Comparison of ENCODE assay signal across 22 cellular contexts in the genomic region with DNA sequence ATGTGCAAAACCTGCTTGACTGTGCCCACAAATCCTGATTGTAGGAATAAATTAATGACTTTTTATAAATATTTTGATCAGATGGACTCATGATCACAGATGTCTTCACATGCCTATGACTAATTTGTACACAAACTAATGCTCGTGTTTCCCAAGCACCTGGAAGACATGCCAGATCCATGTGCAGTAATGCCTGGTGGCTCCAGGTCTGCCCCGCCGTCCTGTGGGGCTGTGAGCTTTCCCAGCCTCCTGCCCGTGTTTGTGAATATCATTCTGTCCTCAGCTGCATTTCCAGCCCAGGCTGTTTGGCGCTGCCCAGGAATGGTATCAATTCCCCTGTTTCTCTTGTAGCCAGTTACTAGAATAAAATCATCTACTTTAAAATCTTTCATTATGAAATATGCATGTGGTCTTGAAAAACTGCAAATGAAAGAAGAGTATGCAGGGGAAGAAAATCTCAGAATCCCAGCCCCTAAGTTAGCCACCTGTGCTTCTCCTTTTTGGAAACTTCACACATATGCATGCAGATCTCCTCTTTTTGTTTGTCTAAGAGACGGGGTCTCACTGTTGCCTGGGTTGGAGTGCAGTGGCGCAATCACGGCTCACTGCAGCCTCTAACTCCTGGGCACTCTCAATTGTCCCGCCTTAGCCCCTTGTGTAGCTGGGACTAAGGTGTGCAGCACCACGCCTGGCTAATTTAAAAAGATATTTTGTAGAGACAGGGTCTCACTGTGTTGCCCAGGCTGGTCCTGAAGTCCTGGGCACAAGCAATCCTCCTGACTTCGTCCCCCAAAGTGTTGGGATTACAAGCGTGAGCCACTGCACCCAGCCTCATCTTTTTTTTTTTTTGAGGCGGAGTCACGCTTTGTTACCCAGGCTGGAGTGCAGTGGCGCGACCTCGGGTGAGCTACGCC. TPM values are rescaled to one million over a fixed set of nuclear protein-coding genes. Genes with fewer than 3 reads are reported as not detected.
DNase-seq lines count a peak whose midpoint lies in the region; ATAC-seq and TF ChIP-seq lines count a peak whose summit lies in the region.
"Had no signal": no experiment of that assay in that cellular context is flagged by ENCODE, and none has a peak within 500 bp of the region (broad histone marks: within the 10 kb centered on the region; RNA-seq: fewer than 3 reads in every experiment).

No MANE protein-coding gene starts in this region.

- H3K4me1 Mint-ChIP-seq in activated T-cell treated with anti-CD3 and anti-CD28 coated beads, Interleukin-2, amount 50 U/mL, for 24 hours (ENCODE audit: low read depth) = peaks cover 31% of the 10 kb centered on the region
- peaks cover 24 to 50% of the 10 kb centered on the region in 2 donors for H3K4me1 Mint-ChIP-seq in stimulated activated naive B cell treated with anti-CD40 and anti-IgM and Interleukin-4, amounts not matched to agents 10 μg/mL and 1 μg/mL and 100 μg/mL, for 72 hours

- peak in 1 of 2 donors; percentile 15 for ATAC-seq in stimulated activated naive B cell treated with anti-CD40 and anti-IgM and Interleukin-4, amounts not matched to agents 10 μg/mL and 1 μg/mL and 100 μg/mL, for 72 hours (replicated peaks)
- ATAC-seq in HG03432 (IDR thresholded peaks at IDR 0.05; ENCODE audit: unreplicated experiment) = no peak
- no peak for ATAC-seq in HG02885 (IDR thresholded peaks at IDR 0.05; ENCODE audit: poor library complexity, unreplicated experiment)
- ATAC-seq: upper lobe of right lung had no signal

- H3K27ac Mint-ChIP-seq in activated T-cell treated with anti-CD3 and anti-CD28 coated beads, Interleukin-2, amount 50 U/mL, for 24 hours = peak overlapping the region; percentile 82
- peak overlapping the region; percentile 65 for H3K27ac Mint-ChIP-seq in stimulated activated naive B cell treated with anti-CD40 and anti-IgM and Interleukin-4, amounts not matched to agents 10 μg/mL and 1 μg/mL and 100 μg/mL, for 72 hours
- H3K27ac Mint-ChIP-seq: activated T-helper 1 cell treated with anti-CD3 and anti-CD28 coated beads, Interleukin-12 subunit alpha, Interleukin-12 subunit beta, Interleukin-2, Interleukin-4 antibody, amounts not matched to agents 30 ng/mL and 10 ng/mL and 1 ng/mL, durations not matched to agents 14 hours and 24 hours and 36 hours had no signal

- H3K4me3 ChIP-seq in esophagus squamous epithelium = no peak overlapping the region
- H3K4me3 ChIP-seq: lung, upper lobe of right lung had no signal

- H3K36me3 ChIP-seq in esophagus squamous epithelium = peaks cover 6 to 45% (median 22%) of the 10 kb centered on the region in 3 donors

- POLR2A ChIA-PET in RWPE1 (lab: Yijun Ruan, JAX; ENCODE audit: low non-redundant PET) = interaction anchor here (0.7 kb wide), 1 partner anchor 240 kb away, joined by 4 read pairs; no protein-coding TSS in a partner anchor

- no peaks in the 10 kb centered on the region for H3K27me3 Mint-ChIP-seq in activated T-cell treated with anti-CD3 and anti-CD28 coated beads, Interleukin-2, amount 50 U/mL, for 24 hours
- no peaks in the 10 kb centered on the region for H3K27me3 Mint-ChIP-seq in stimulated activated naive B cell treated with anti-CD40 and anti-IgM and Interleukin-4, amounts not matched to agents 10 μg/mL and 1 μg/mL and 100 μg/mL, for 72 hours

- H3K27me3 ChIP-seq in esophagus squamous epithelium = no peaks in the 10 kb centered on the region
- H3K27me3 ChIP-seq: brain microvascular endothelial cell, upper lobe of right lung had no signal

- TF ChIP-seq CTCF in RWPE1 (conservative IDR thresholded peaks at IDR 0.05; ENCODE audit: low read depth) (no peak), esophagus squamous epithelium (IDR thresholded peaks at IDR 0.05) (no peak)

- 63 to 65% methylated on average over 11 to 18 of the region's 18 CpGs for WGBS in esophagus squamous epithelium, 2 donors

- peaks cover 19 to 59% (median 43%) of the 10 kb centered on the region in 3 donors for H3K4me1 ChIP-seq in esophagus squamous epithelium

- intact Hi-C loops in esophagus squamous epithelium (cut with DNase I) = no loop called here

- peak overlapping the region; percentile 98 for H3K27ac ChIP-seq in RWPE1
- peak overlapping the region in 3 of 4 donors; percentile 7 to 33 (median 25) for H3K27ac ChIP-seq in esophagus squamous epithelium
- H3K27ac ChIP-seq: brain microvascular endothelial cell, upper lobe of right lung had no signal

- no peak overlapping the region for H3K4me3 Mint-ChIP-seq in activated T-cell treated with anti-CD3 and anti-CD28 coated beads, Interleukin-2, amount 50 U/mL, for 24 hours
- no peak overlapping the region for H3K4me3 Mint-ChIP-seq in stimulated activated naive B cell treated with anti-CD40 and anti-IgM and Interleukin-4, amounts not matched to agents 10 μg/mL and 1 μg/mL and 100 μg/mL, for 72 hours
- H3K4me3 Mint-ChIP-seq: activated T-helper 1 cell treated with anti-CD3 and anti-CD28 coated beads, Interleukin-12 subunit alpha, Interleukin-12 subunit beta, Interleukin-2, Interleukin-4 antibody, amounts not matched to agents 30 ng/mL and 10 ng/mL and 1 ng/mL, durations not matched to agents 14 hours and 24 hours and 36 hours had no signal

- TF ChIP-seq POLR2A in esophagus squamous epithelium (IDR thresholded peaks at IDR 0.05) = no peak

- H3K9me3 ChIP-seq in esophagus squamous epithelium = no peaks in the 10 kb centered on the region
- H3K9me3 ChIP-seq: upper lobe of right lung had no signal

- H3K9me3 Mint-ChIP-seq in activated T-cell treated with anti-CD3 and anti-CD28 coated beads, Interleukin-2, amount 50 U/mL, for 24 hours = no peaks in the 10 kb centered on the region
- no peaks in the 10 kb centered on the region for H3K9me3 Mint-ChIP-seq in stimulated activated naive B cell treated with anti-CD40 and anti-IgM and Interleukin-4, amounts not matched to agents 10 μg/mL and 1 μg/mL and 100 μg/mL, for 72 hours
- H3K9me3 Mint-ChIP-seq: activated T-helper 1 cell treated with anti-CD3 and anti-CD28 coated beads, Interleukin-12 subunit alpha, Interleukin-12 subunit beta, Interleukin-2, Interleukin-4 antibody, amounts not matched to agents 30 ng/mL and 10 ng/mL and 1 ng/mL, durations not matched to agents 14 hours and 24 hours and 36 hours had no signal

- CTCF ChIA-PET in RWPE1 (lab: Yijun Ruan, JAX) = interaction anchor here (0.5 kb wide), 1 partner anchor 141 kb away, joined by 3 read pairs; no protein-coding TSS in a partner anchor

- no peak for DNase-seq in activated T-cell treated with anti-CD3 and anti-CD28 coated beads, Interleukin-2, amount 50 U/mL, for 24 hours
- no peak for DNase-seq in activated T-cell treated with anti-CD3 and anti-CD28 coated beads for 4 hours
- DNase-seq in RWPE1 (ENCODE audit: low spot score) = no peak
- no peak for DNase-seq in esophagus squamous epithelium (lab: John Stamatoyannopoulos, UW)
- no peak for DNase-seq in stimulated activated naive B cell treated with anti-CD40 and anti-IgM and Interleukin-4, amounts not matched to agents 10 μg/mL and 1 μg/mL and 100 μg/mL, for 72 hours
- DNase-seq in cerebellum (ENCODE audit: low spot score) = no peak
- DNase-seq: ACHN; activated CD4-positive, alpha-beta T cell treated with anti-CD3 and anti-CD28 coated beads for 48 hours; brain microvascular endothelial cell; GOT3; hippocampal formation; NCI-H1105 treated with DMSO at 0.1 percent for 48 hours; NCI-H446; OCI-M1; upper lobe of right lung had no signal

- H3K36me3 Mint-ChIP-seq in activated T-cell treated with anti-CD3 and anti-CD28 coated beads, Interleukin-2, amount 50 U/mL, for 24 hours (ENCODE audit: low read depth) = peaks cover 49% of the 10 kb centered on the region
- peaks cover 29 to 50% of the 10 kb centered on the region in 2 donors for H3K36me3 Mint-ChIP-seq in stimulated activated naive B cell treated with anti-CD40 and anti-IgM and Interleukin-4, amounts not matched to agents 10 μg/mL and 1 μg/mL and 100 μg/mL, for 72 hours

RNA-seq across cellular contexts. Expression of gene RPL28, which starts 6.2 kb away (rescaled TPM):
- total RNA-seq in esophagus squamous epithelium (100 to 1,000 TPM; 395 to 866 (median 753) TPM), cerebellum (105 TPM)

RNA-seq across cellular contexts. Expression of gene TMEM238, which starts 7.9 kb away (rescaled TPM):
- total RNA-seq in esophagus squamous epithelium (10 to 100 TPM; 11.9 to 41.8 (median 27.1) TPM), cerebellum (0.27 TPM)

RNA-seq across cellular contexts. Expression of gene TMEM190, which starts 15.3 kb away (rescaled TPM):
- total RNA-seq in esophagus squamous epithelium (not detected), cerebellum (not detected)
- total RNA-seq: activated T-helper 1 cell treated with anti-CD3 and anti-CD28 coated beads, Interleukin-12 subunit alpha, Interleukin-12 subunit beta, Interleukin-2, Interleukin-4 antibody, amounts not matched to agents 30 ng/mL and 10 ng/mL and 1 ng/mL, durations not matched to agents 14 hours and 24 hours and 36 hours; HT-29; omental fat pad; T-helper 1 cell treated with Interleukin-12 subunit alpha and Interleukin-12 subunit beta and Interleukin-4 antibody, amounts not matched to agents 30 ng/mL and 1 ng/mL, for 36 hours; upper lobe of right lung had no signal

RNA-seq across cellular contexts. Expression of gene UBE2S, which starts 15.6 kb away (rescaled TPM):
- total RNA-seq in esophagus squamous epithelium (10 to 100 TPM; 15.6 to 41.4 (median 31.2) TPM), cerebellum (38.6 TPM)

RNA-seq across cellular contexts. Expression of gene IL11, which starts 21.7 kb away (rescaled TPM):
- not detected for total RNA-seq in esophagus squamous epithelium
- 0.27 TPM for total RNA-seq in cerebellum
- total RNA-seq: activated T-helper 1 cell treated with anti-CD3 and anti-CD28 coated beads, Interleukin-12 subunit alpha, Interleukin-12 subunit beta, Interleukin-2, Interleukin-4 antibody, amounts not matched to agents 30 ng/mL and 10 ng/mL and 1 ng/mL, durations not matched to agents 14 hours and 24 hours and 36 hours had no signal

Comparison
In these comparisons a context has a peak if more than half of its experiments do, and no peak if none do; other contexts are left out.
1. RNA of gene TMEM238, which starts 7.9 kb away (total RNA-seq): 11.9 to 41.8 TPM in esophagus squamous epithelium; 0.27 TPM in cerebellum (single experiment); every median in the first group is over 10 times any median in the second.